ENCODE assay signal across 10 cellular contexts in the genomic region with DNA sequence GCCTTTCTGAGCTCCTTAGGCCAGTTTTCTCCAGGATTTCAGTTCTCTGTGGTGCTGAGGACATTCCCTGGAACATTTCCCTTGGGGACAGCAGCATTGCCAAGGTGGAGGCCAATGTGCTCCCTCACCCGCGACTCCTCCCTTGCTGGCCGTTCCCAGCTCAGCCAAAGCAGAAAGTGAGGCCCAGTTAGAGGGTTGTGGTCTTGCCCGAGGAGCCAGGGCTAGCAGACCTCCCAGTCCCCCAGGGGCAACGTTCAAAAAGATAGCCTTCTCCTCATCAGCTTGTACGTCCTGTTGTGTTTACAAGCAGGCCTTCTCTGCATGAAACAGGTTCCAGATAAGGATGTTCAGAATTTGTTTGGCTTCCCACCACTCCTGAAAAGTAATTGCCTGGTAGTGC.
DNase-seq lines count a peak whose midpoint lies in the region; ATAC-seq, FAIRE-seq and TF ChIP-seq lines count a peak whose summit lies in the region.
"Had no signal": no experiment of that assay in that cellular context is flagged by ENCODE, and none has a peak within 500 bp of the region (broad histone marks: within the 10 kb centered on the region; RNA-seq: fewer than 3 reads in every experiment).

No MANE protein-coding gene starts in this region.

- CTCF ChIA-PET in A673 (lab: Charles Lee), result interaction anchor here (0.6 kb wide), 1 partner anchor 25 kb away, joined by 3 read pairs; no protein-coding TSS in a partner anchor
- CTCF ChIA-PET in H1 (lab: Charles Lee; ENCODE audit: partially characterized antibody), result interaction anchor here (1.0 to 1.1 kb wide), 4 partner anchors 9 to 152 kb away, joined by 3 to 4 read pairs (median 3); no protein-coding TSS in a partner anchor

- no peak overlapping the region for H3K9ac ChIP-seq in H1 (replicated peaks in 1 of 4; ENCODE audit: extremely low read depth in 1 of 4, low read depth in 3 of 4, low read length in 3 of 4)

- no peak overlapping the region for H4K5ac ChIP-seq in H1 (ENCODE audit: insufficient read length, low read depth, low read length)

- intact Hi-C loops in A673 (cut with micrococcal nuclease; ENCODE audit: unreplicated experiment) (loop anchor here (10.0 kb wide), 1 partner anchor 149 kb away; a partner anchor contains a TSS), pancreas (cut with DNase I) (no loop called here)

- H3K14ac ChIP-seq in H1 (ENCODE audit: insufficient read length), result no peak overlapping the region

- no peak overlapping the region for H2BK5ac ChIP-seq in H1 (ENCODE audit: low read depth, low read length)

- H3K79me1 ChIP-seq in H1 (ENCODE audit: low read depth, low read length), result no peaks in the 10 kb centered on the region

- H4K20me1 ChIP-seq in H1 (replicated peaks in 1 of 2; ENCODE audit: control insufficient read depth in 1 of 2, insufficient read depth in 2 of 2, low read length in 2 of 2), result no peaks in the 10 kb centered on the region

- ATAC-seq in pancreas, result no peak
- ATAC-seq in HG03354 (IDR thresholded peaks at IDR 0.05; ENCODE audit: poor library complexity, severe bottlenecking, unreplicated experiment), result no peak
- no peak for ATAC-seq in GM18520 (IDR thresholded peaks at IDR 0.05; ENCODE audit: unreplicated experiment)

- no peak overlapping the region for H3K18ac ChIP-seq in H1 (ENCODE audit: extremely low read depth, low read length)

- no peak for TF ChIP-seq EP300 in H1 (IDR thresholded peaks at IDR 0.05; ENCODE audit: borderline replicate concordance in 1 of 2, low read depth in 2 of 2, low read length in 2 of 2)

- H3K4me2 ChIP-seq in H1 (ENCODE audit: insufficient read depth in 1 of 2, low read depth in 2 of 2, low read length in 2 of 2), result no peak overlapping the region

- no peaks in the 10 kb centered on the region for H3K27me3 ChIP-seq in A673 (replicated peaks; ENCODE audit: insufficient read depth, low read depth, low read length, poor library complexity)
- no peaks in the 10 kb centered on the region for H3K27me3 ChIP-seq in H1 (replicated peaks in 1 of 4; ENCODE audit: control insufficient read depth in 3 of 4, extremely low read depth in 1 of 4, insufficient read depth in 3 of 4, low read length in 3 of 4)
- H3K27me3 ChIP-seq in pancreas, result no peaks in the 10 kb centered on the region

- H3K23me2 ChIP-seq in H1 (ENCODE audit: low read depth, low read length), result 0 out of 2 replicates have a peak, but pooled peaks cover 2% of the 10 kb centered on the region

- H2BK120ac ChIP-seq in H1 (replicated peaks; ENCODE audit: low read depth, low read length), result no peak overlapping the region

- H3K56ac ChIP-seq in H1 (replicated peaks; ENCODE audit: insufficient read length, low read depth, low read length), result no peak overlapping the region

- H3K9me3 ChIP-seq in A673 (ENCODE audit: low read depth, low read length, poor library complexity, severe bottlenecking), result no peaks in the 10 kb centered on the region
- H3K9me3 ChIP-seq in H1 (ENCODE audit: insufficient read depth in 2 of 2, low read depth in 1 of 2, low read length in 1 of 2), result no peaks in the 10 kb centered on the region
- H3K9me3 ChIP-seq in pancreas, result no peaks in the 10 kb centered on the region

- no peak for TF ChIP-seq RAD21 in H1 (IDR thresholded peaks at IDR 0.05 in 1 of 2, conservative IDR thresholded peaks at IDR 0.05 in 1 of 2; ENCODE audit: low read depth in 2 of 2, low read length in 2 of 2)

- no peak overlapping the region for H4K8ac ChIP-seq in H1 (ENCODE audit: extremely low read depth, insufficient read depth, low read length)

- peak; percentile 33 for DNase-seq in A673 (ENCODE audit: low spot score)
- DNase-seq in LoVo (ENCODE audit: low spot score), result peak; percentile 58
- DNase-seq in H1 (ENCODE audit: low read depth in 1 of 2, low spot score in 2 of 2), result no peak
- no peak for DNase-seq in pancreas
- no peak for DNase-seq in NCI-H2107 treated with DMSO at 0.1 percent for 48 hours (lab: John Stamatoyannopoulos, UW; ENCODE audit: unreplicated experiment)
- no peak for DNase-seq in SIG-M5 treated with dmso at 0.1 percent for 504 hours (lab: John Stamatoyannopoulos, UW; ENCODE audit: unreplicated experiment)
- DNase-seq: activated CD4-positive, alpha-beta T cell treated with anti-CD3 and anti-CD28 coated beads for 4 hours; activated naive CD4-positive, alpha-beta T cell treated with anti-CD3 and anti-CD28 coated beads, Interleukin-2, amount 50 U/mL, for 16 hours had no signal

- H2BK15ac ChIP-seq in H1 (ENCODE audit: low read length), result no peak overlapping the region

- H3K4me3 ChIP-seq in A673 (ENCODE audit: low read depth, low read length, poor library complexity, severe bottlenecking), result no peak overlapping the region
- no peak overlapping the region for H3K4me3 ChIP-seq in H1 (ENCODE audit: extremely low read depth in 1 of 4, insufficient read depth in 2 of 4, low read depth in 3 of 4, low read length in 4 of 4)
- H3K4me3 ChIP-seq in pancreas, result no peak overlapping the region

- H3K23ac ChIP-seq in H1 (ENCODE audit: insufficient read length), result no peak overlapping the region

- H2BK20ac ChIP-seq in H1 (ENCODE audit: low read length), result 0 out of 2 replicates have a peak overlapping the region, but pooled peaks have one; percentile 61

- no peak overlapping the region for H3K4ac ChIP-seq in H1 (replicated peaks; ENCODE audit: insufficient read length, low read depth, low read length)

- BruUV-seq in A673 (replicated peaks; lab: Mats Ljungman, UMichigan), result no TSS peak

- H3K4me1 ChIP-seq in A673 (ENCODE audit: insufficient read depth, low read length, poor library complexity, severe bottlenecking) (peaks cover 33% of the 10 kb centered on the region), H1 (replicated peaks in 1 of 4; ENCODE audit: control insufficient read depth in 3 of 4, insufficient read depth in 4 of 4, low read length in 3 of 4) (peaks cover 0 to 4% (median 1%) of the 10 kb centered on the region in 4 experiments; a peak in 3 of 7 replicates), pancreas (peaks cover 5 to 29% (median 8%) of the 10 kb centered on the region in 3 donors)

- FAIRE-seq in H1 (lab: Jason Lieb, UNC), result no peak
- no peak for FAIRE-seq in pancreas (lab: Jason Lieb, UNC)

- no peak overlapping the region for H2BK12ac ChIP-seq in H1 (ENCODE audit: low read depth, low read length)

- H3K27ac ChIP-seq in A673 (ENCODE audit: low read depth, low read length, poor library complexity, severe bottlenecking) (peak overlapping the region; percentile 78), H1 (ENCODE audit: low read depth, low read length) (no peak overlapping the region), pancreas (peak overlapping the region in 3 of 4 donors; percentile 80 to 86 (median 85))

- no peak overlapping the region for H4K91ac ChIP-seq in H1 (replicated peaks; ENCODE audit: insufficient read length, low read length)

- H2AK5ac ChIP-seq in H1 (ENCODE audit: low read depth, low read length), result no peak overlapping the region

- TF ChIP-seq CTCF in A673 (conservative IDR thresholded peaks at IDR 0.05; ENCODE audit: low read depth, low read length) (no peak), H1 (IDR thresholded peaks at IDR 0.05; ENCODE audit: control extremely low read depth in 1 of 3, insufficient read depth in 1 of 3, low read depth in 1 of 3, low read length in 3 of 3) (no peak), pancreas (IDR thresholded peaks at IDR 0.05) (no peak)

- POLR2A ChIA-PET in A673 (lab: Charles Lee; ENCODE audit: low non-redundant PET), result no interaction called here
- POLR2A ChIA-PET in H1 (lab: Charles Lee; ENCODE audit: partially characterized antibody), result no interaction called here

- H3K36me3 ChIP-seq in A673 (ENCODE audit: insufficient read depth, low read length, poor library complexity, severe bottlenecking) (no peaks in the 10 kb centered on the region), H1 (ENCODE audit: control insufficient read depth in 2 of 4, insufficient read depth in 4 of 4, low read length in 3 of 4) (no peaks in the 10 kb centered on the region), pancreas (no peaks in the 10 kb centered on the region)

- H2AFZ ChIP-seq in H1 (ENCODE audit: low read length), result no peak overlapping the region

- TF ChIP-seq POLR2A in H1 (IDR thresholded peaks at IDR 0.05; ENCODE audit: control extremely low read depth in 1 of 2, low read depth in 2 of 2, low read length in 2 of 2), result no peak

- 91% methylated on average over 5 of the region's 6 CpGs; no CpG with 5 or more reads in 1 of the 2 experiments for WGBS in H1 (ENCODE audit: extremely low coverage in 1 of 2, insufficient coverage in 1 of 2, insufficient read length in 1 of 2, insufficient replicate concordance in 2 of 2, low coverage in 1 of 2, low lambda C conversion rate in 2 of 2, missing lambda C conversion rate in 1 of 2), 2 experiments
- WGBS in pancreas, 2 donors, result 60 to 61% methylated on average over 6 of the region's 6 CpGs

- no peaks in the 10 kb centered on the region for H3K79me2 ChIP-seq in H1 (ENCODE audit: control insufficient read depth in 1 of 2, insufficient read depth in 2 of 2, low read length in 2 of 2)

TF ChIP-seq in H1, 55 proteins besides CTCF, POLR2A, EP300 and RAD21:
- TF ChIP-seq, protein P1, sequence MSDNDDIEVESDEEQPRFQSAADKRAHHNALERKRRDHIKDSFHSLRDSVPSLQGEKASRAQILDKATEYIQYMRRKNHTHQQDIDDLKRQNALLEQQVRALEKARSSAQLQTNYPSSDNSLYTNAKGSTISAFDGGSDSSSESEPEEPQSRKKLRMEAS (IDR thresholded peaks at IDR 0.05), result no peak
- TF ChIP-seq SP2 (IDR thresholded peaks at IDR 0.05; ENCODE audit: low read length), result no peak

Comparison
In these comparisons a context has a peak if more than half of its experiments do, and no peak if none do; other contexts are left out.
1. DNase-seq: peak in A673 (single experiment) and LoVo (single experiment); none in H1 (0 of 2), pancreas (0 of 6), NCI-H2107 treated with DMSO at 0.1 percent for 48 hours (single experiment) and SIG-M5 treated with dmso at 0.1 percent for 504 hours (single experiment).